Comparison of ENCODE assay signal across 16 cellular contexts in the genomic region with DNA sequence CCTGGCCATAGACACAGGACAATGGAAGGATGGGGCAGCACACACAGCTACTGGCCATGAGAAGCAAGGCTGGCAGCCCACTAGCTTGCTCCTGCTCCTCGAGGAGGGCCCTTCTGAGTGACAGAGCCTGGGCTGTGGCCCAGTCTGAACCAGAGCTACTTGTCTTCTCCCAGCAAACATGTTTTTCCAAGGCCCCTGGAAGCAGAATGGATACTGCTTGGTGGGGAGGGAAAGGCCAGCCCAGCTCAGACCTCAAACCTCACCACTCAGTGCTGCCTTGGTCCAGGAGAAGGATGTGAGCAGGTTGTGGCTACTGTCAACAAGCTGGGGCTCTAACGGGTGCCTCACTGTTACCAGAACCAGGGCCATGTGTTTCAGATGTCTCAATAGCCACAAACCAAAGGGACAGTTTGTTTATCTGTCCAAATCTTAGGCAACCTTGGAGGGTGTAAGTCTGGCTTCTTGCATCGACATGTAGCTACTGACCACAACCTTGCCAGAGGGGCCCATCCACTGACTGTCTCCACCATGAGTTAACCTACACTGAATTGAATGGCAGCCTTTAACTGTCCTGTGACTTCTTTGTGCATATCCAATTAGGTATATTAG.
A peak's percentile ranks its signal among the peaks of the same experiment; 100 is the strongest.
DNase-seq lines count a peak whose midpoint lies in the region; TF ChIP-seq lines count a peak whose summit lies in the region.
"Had no signal": no experiment of that assay in that cellular context is flagged by ENCODE, and none has a peak within 500 bp of the region (broad histone marks: within the 10 kb centered on the region; RNA-seq: fewer than 3 reads in every experiment).

No MANE protein-coding gene starts in this region.

- WGBS in neuronal stem cell (ENCODE audit: extremely low coverage in 2 of 2, insufficient read length in 2 of 2, insufficient replicate concordance in 1 of 2), 2 donors: no CpG with 5 or more reads among the region's 3 CpGs

- H2AK5ac ChIP-seq in neuronal stem cell (ENCODE audit: low read depth, low read length): peak overlapping the region; percentile 22

- no peak overlapping the region for H4K91ac ChIP-seq in neuronal stem cell (ENCODE audit: low read depth, low read length, poor library complexity)

- no peak overlapping the region for H3K14ac ChIP-seq in neuronal stem cell (ENCODE audit: low read length)

- no peak overlapping the region for H3K4me2 ChIP-seq in neuronal stem cell (ENCODE audit: insufficient read depth, low read length, poor library complexity, severe bottlenecking)
- H3K4me2 ChIP-seq: BLaER1, GM23338 had no signal

- H3K4ac ChIP-seq in neuronal stem cell (ENCODE audit: low read length): no peak overlapping the region

- no peak for TF ChIP-seq CTCF in GM10266 (IDR thresholded peaks at IDR 0.05; ENCODE audit: control insufficient read depth, insufficient read depth, low read depth, missing control alignments)

- no peak overlapping the region for H2BK15ac ChIP-seq in neuronal stem cell (ENCODE audit: low read length)

- H2BK120ac ChIP-seq in neuronal stem cell (ENCODE audit: low read depth, low read length): no peak overlapping the region

- H3K36me3 ChIP-seq in neuronal stem cell (replicated peaks in 1 of 2; ENCODE audit: control insufficient read depth in 2 of 2, insufficient read depth in 2 of 2, low read length in 2 of 2): no peaks in the 10 kb centered on the region
- H3K36me3 ChIP-seq: BLaER1 had no signal

- H3K23ac ChIP-seq in neuronal stem cell (ENCODE audit: low read depth, low read length, poor library complexity): no peak overlapping the region

- no peak overlapping the region for H2BK12ac ChIP-seq in neuronal stem cell (ENCODE audit: low read length)

- H3K27me3 ChIP-seq in neuronal stem cell (ENCODE audit: control insufficient read depth in 3 of 3, insufficient read depth in 3 of 3, low read depth in 1 of 3, low read length in 3 of 3): peaks cover 0 to 7% (median 0%) of the 10 kb centered on the region in 3 experiments
- H3K27me3 ChIP-seq: BLaER1 had no signal

- H3K27ac ChIP-seq in neuronal stem cell (replicated peaks; ENCODE audit: low read length): no peak overlapping the region
- H3K27ac ChIP-seq: BLaER1 had no signal

- no peaks in the 10 kb centered on the region for H3K9me3 ChIP-seq in neuronal stem cell (replicated peaks in 1 of 2; ENCODE audit: control insufficient read depth in 2 of 2, insufficient read depth in 1 of 2, low read depth in 1 of 2, low read length in 2 of 2)
- H3K9me3 ChIP-seq: BLaER1, Caco-2 had no signal

- no peak overlapping the region for H2BK5ac ChIP-seq in neuronal stem cell (ENCODE audit: low read length)

- no peak overlapping the region for H3K18ac ChIP-seq in neuronal stem cell (ENCODE audit: low read length)

- no peak overlapping the region for H4K8ac ChIP-seq in neuronal stem cell (ENCODE audit: low read depth, low read length)

- H3K79me1 ChIP-seq in neuronal stem cell (ENCODE audit: low read depth, low read length): no peaks in the 10 kb centered on the region

- no peak overlapping the region for H3K9ac ChIP-seq in neuronal stem cell (ENCODE audit: low read depth, low read length, poor library complexity)
- H3K9ac ChIP-seq: BLaER1 had no signal

- no peak overlapping the region for H2AFZ ChIP-seq in neuronal stem cell (ENCODE audit: low read length)
- H2AFZ ChIP-seq: GM23338 had no signal

- H3K4me3 ChIP-seq in neuronal stem cell (ENCODE audit: low read length in 2 of 2): no peak overlapping the region
- H3K4me3 ChIP-seq: BLaER1, GM12878, GM23338 had no signal

- DNase-seq in NOMO-1 treated with DMSO at 0.1 percent for 48 hours (lab: John Stamatoyannopoulos, UW; ENCODE audit: unreplicated experiment) (peak; percentile 27), NOMO-1 (lab: John Stamatoyannopoulos, UW; ENCODE audit: unreplicated experiment in 2 of 2) (no peak), MV-4-11 (lab: John Stamatoyannopoulos, UW) (peak; percentile 95), SKM-1 treated with dmso at 0.1 percent for 144 hours (lab: John Stamatoyannopoulos, UW; ENCODE audit: unreplicated experiment) (peak; percentile 85), neuronal stem cell (ENCODE audit: low spot score) (no peak), nucleus accumbens (lab: John Stamatoyannopoulos, UW) (no peak), GM10266 (ENCODE audit: extremely low spot score) (no peak)
- DNase-seq: 8988T; AML-193; Caco-2; CD8-positive, alpha-beta memory T cell; DND-41; H7 had no signal

- peaks cover 0 to 5% of the 10 kb centered on the region in 2 donors for H3K4me1 ChIP-seq in neuronal stem cell (ENCODE audit: control insufficient read depth in 2 of 2, insufficient read depth in 1 of 2, low read depth in 1 of 2, low read length in 2 of 2)
- H3K4me1 ChIP-seq: Caco-2 had no signal

Comparison
In these comparisons a context has a peak if more than half of its experiments do, and no peak if none do; other contexts are left out.
1. DNase-seq: peak in NOMO-1 treated with DMSO at 0.1 percent for 48 hours (single experiment), MV-4-11 (single experiment) and SKM-1 treated with dmso at 0.1 percent for 144 hours (single experiment); none in NOMO-1 (0 of 2), neuronal stem cell (single experiment), nucleus accumbens (0 of 56) and GM10266 (single experiment).